20 cellular contexts compared by ENCODE assay signal in the genomic region with DNA sequence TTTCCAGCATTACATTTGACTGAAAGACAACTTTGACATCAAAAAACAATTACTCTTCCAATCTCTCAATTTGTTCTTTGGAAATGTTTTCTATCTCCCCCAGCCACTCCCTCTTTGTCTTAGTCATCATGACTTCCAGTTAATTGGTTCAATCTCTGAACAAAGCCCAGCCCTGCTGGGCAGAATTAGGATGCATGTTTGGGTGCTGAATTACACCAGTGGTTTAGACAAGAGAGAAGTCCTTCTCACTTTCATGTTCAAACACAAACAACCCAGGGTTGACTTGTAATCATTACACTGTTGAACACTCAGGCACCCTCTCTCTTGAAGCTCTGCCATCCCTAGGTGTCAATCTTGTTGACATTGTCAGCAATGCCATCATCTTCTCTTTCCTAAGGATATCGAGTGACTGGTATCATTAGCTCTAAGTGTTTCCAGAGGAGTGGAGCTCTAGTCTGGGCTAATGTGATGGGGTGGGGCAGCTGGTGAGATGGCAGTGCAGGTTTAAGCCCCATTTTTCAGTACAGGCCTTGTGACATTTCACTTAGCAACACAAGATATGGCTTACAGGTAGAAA.
DNase-seq lines count a peak whose midpoint lies in the region; ATAC-seq, FAIRE-seq and TF ChIP-seq lines count a peak whose summit lies in the region.
"Had no signal": no experiment of that assay in that cellular context is flagged by ENCODE, and none has a peak within 500 bp of the region (broad histone marks: within the 10 kb centered on the region; RNA-seq: fewer than 3 reads in every experiment).

No MANE protein-coding gene starts in this region.

- H3K9me3 Mint-ChIP-seq in activated naive CD8-positive, alpha-beta T cell treated with anti-CD3 and anti-CD28 coated beads for 36 hours, result peaks cover 11% of the 10 kb centered on the region

- no peak overlapping the region for H3K4me3 ChIP-seq in bronchial epithelial cell (ENCODE audit: low read depth, low read length)

- DNase-seq in NCI-H510A treated with DMSO at 0.1 percent for 48 hours (lab: John Stamatoyannopoulos, UW) (peak; percentile 8), NCI-H510A (lab: John Stamatoyannopoulos, UW) (no peak), NCI-H2029 treated with DMSO at 0.1 percent for 48 hours (lab: John Stamatoyannopoulos, UW) (peak; percentile 35), bronchial epithelial cell (ENCODE audit: low read depth) (peak; percentile 15), foreskin keratinocyte (peak; percentile 18 to 37)
- no peak for DNase-seq in activated naive CD8-positive, alpha-beta T cell treated with anti-CD3 and anti-CD28 coated beads for 36 hours
- DNase-seq: DMS79, H7, KBM-7, NCI-H1092, NCI-H1436, NCI-H2081, NCI-H446 treated with DMSO at 0.1 percent for 48 hours, PC-3, Right ventricle myocardium superior had no signal

- ATAC-seq in foreskin keratinocyte, result peak; percentile 37
- no peak for ATAC-seq in HG03139 (IDR thresholded peaks at IDR 0.05; ENCODE audit: unreplicated experiment)
- ATAC-seq in GM21447 (IDR thresholded peaks at IDR 0.05; ENCODE audit: unreplicated experiment), result no peak
- ATAC-seq: PC-3 had no signal

- H3K27me3 Mint-ChIP-seq in activated naive CD8-positive, alpha-beta T cell treated with anti-CD3 and anti-CD28 coated beads for 36 hours, result peaks cover 7% of the 10 kb centered on the region
- H3K27me3 Mint-ChIP-seq: B cell had no signal

- H3K4me1 Mint-ChIP-seq in activated naive CD8-positive, alpha-beta T cell treated with anti-CD3 and anti-CD28 coated beads for 36 hours, result no peaks in the 10 kb centered on the region
- H3K4me1 Mint-ChIP-seq: B cell, CD14-positive monocyte had no signal

- H3K36me3 Mint-ChIP-seq in activated naive CD8-positive, alpha-beta T cell treated with anti-CD3 and anti-CD28 coated beads for 36 hours, result no peaks in the 10 kb centered on the region
- H3K36me3 Mint-ChIP-seq: CD14-positive monocyte had no signal

- FAIRE-seq in bronchial epithelial cell (lab: Jason Lieb, UNC), result peak; percentile 94
- FAIRE-seq: D721Med had no signal

- no peak overlapping the region for H3K27ac ChIP-seq in foreskin keratinocyte

- H3K27me3 ChIP-seq in bronchial epithelial cell (ENCODE audit: control insufficient read depth, insufficient read depth, low read length) (no peaks in the 10 kb centered on the region), foreskin keratinocyte (peaks cover 15% of the 10 kb centered on the region)

- TF ChIP-seq CTCF in bronchial epithelial cell (IDR thresholded peaks at IDR 0.05; ENCODE audit: insufficient read depth, low read length, severe bottlenecking) (no peak), foreskin keratinocyte (conservative IDR thresholded peaks at IDR 0.05) (no peak)

- H3K4me1 ChIP-seq in foreskin keratinocyte, result no peaks in the 10 kb centered on the region

- no peaks in the 10 kb centered on the region for H3K36me3 ChIP-seq in bronchial epithelial cell (ENCODE audit: control insufficient read depth, insufficient read depth, low read length)

- H3K27ac Mint-ChIP-seq in activated naive CD8-positive, alpha-beta T cell treated with anti-CD3 and anti-CD28 coated beads for 36 hours, result no peak overlapping the region
- H3K27ac Mint-ChIP-seq: B cell, CD14-positive monocyte had no signal

- no peak overlapping the region for H3K4me3 Mint-ChIP-seq in activated naive CD8-positive, alpha-beta T cell treated with anti-CD3 and anti-CD28 coated beads for 36 hours
- H3K4me3 Mint-ChIP-seq: B cell, CD14-positive monocyte had no signal

Comparison
In these comparisons a context has a peak if more than half of its experiments do, and no peak if none do; other contexts are left out.
1. DNase-seq: peak in NCI-H510A treated with DMSO at 0.1 percent for 48 hours (single experiment), NCI-H2029 treated with DMSO at 0.1 percent for 48 hours (single experiment), bronchial epithelial cell (single experiment) and foreskin keratinocyte (2 of 2); none in NCI-H510A (single experiment) and activated naive CD8-positive, alpha-beta T cell treated with anti-CD3 and anti-CD28 coated beads for 36 hours (single experiment).